ENCODE assay signal across 8 cellular contexts in genomic region chr16:352547-353403, GRCh38. TPM values are rescaled to one million over a fixed set of nuclear protein-coding genes. Genes with fewer than 3 reads are reported as not detected.
DNase-seq lines count a peak whose midpoint lies in the region; ATAC-seq and TF ChIP-seq lines count a peak whose summit lies in the region.

AXIN1 (minus strand) TSS chr16:352723; CDS start chr16:347025, 5,698 bp downstream.

- intact Hi-C loops in esophagus muscularis mucosa (cut with DNase I) = loop anchor here (1.0 to 5.0 kb wide), 2 partner anchors 18 to 125 kb away; partner anchors contain the start of genes LUC7L and MRPL28

- no peaks in the 10 kb centered on the region for H3K9me2 ChIP-seq in Karpas-422 (replicated peaks; ENCODE audit: insufficient read depth, low read length)

- TF ChIP-seq POLR2A in Peyer's patch (IDR thresholded peaks at IDR 0.05) = peak; percentile 61 to 64
- TF ChIP-seq POLR2A in esophagus muscularis mucosa (IDR thresholded peaks at IDR 0.05; ENCODE audit: low read depth) = no peak

- peak; percentile 44 for ATAC-seq in GM21619 (IDR thresholded peaks at IDR 0.05; ENCODE audit: unreplicated experiment)

- peaks cover 40% of the 10 kb centered on the region for H3K79me2 ChIP-seq in Karpas-422 (ENCODE audit: low read length)

- H3K4me1 ChIP-seq in Karpas-422 (ENCODE audit: low read length) (peaks cover 33% of the 10 kb centered on the region), Peyer's patch (peaks cover 0 to 23% (median 13%) of the 10 kb centered on the region in 4 donors), esophagus muscularis mucosa (peaks cover 8 to 34% (median 27%) of the 10 kb centered on the region in 4 donors), muscle layer of duodenum (ENCODE audit: control insufficient read depth in 1 of 2, insufficient read depth in 2 of 2, low read length in 2 of 2) (peaks cover 0 to 5% of the 10 kb centered on the region in 2 donors)

- H3K4me3 ChIP-seq in Karpas-422 (ENCODE audit: low read length) (peak within 1 kb of the TSS; percentile 93), Peyer's patch (peak within 1 kb of the TSS; percentile 59 to 93 (median 86)), esophagus muscularis mucosa (peak within 1 kb of the TSS; percentile 78 to 94 (median 80)), muscle layer of duodenum (ENCODE audit: low read depth in 1 of 2, low read length in 2 of 2) (peak within 1 kb of the TSS; percentile 39 to 68)

- 3% methylated on average over 55 of the region's 113 CpGs for WGBS in esophagus muscularis mucosa

- H4K20me1 ChIP-seq in Karpas-422 (ENCODE audit: insufficient read depth, low read depth, low read length) = 0 out of 2 replicates have a peak, but pooled peaks cover 3% of the 10 kb centered on the region

- DNase-seq in DMS114 treated with DMSO at 0.1 percent for 48 hours (lab: John Stamatoyannopoulos, UW; ENCODE audit: unreplicated experiment) (peak; percentile 88), Karpas-422 (peak; percentile 100), Peyer's patch (peak; percentile 100), esophagus muscularis mucosa (ENCODE audit: extremely low spot score) (peak; percentile 100)
- peak; percentile 100 for DNase-seq in activated T-cell treated with anti-CD3 and anti-CD28 coated beads, Interleukin-2, amount 50 U/mL, for 48 hours
- DNase-seq in stimulated activated CD8-positive, alpha-beta memory T cell treated with anti-CD3 and anti-CD28 coated beads, Interleukin-7, amount 100 ng/mL, for 24 hours (ENCODE audit: low read depth) = peak; percentile 100

- H3K9me3 ChIP-seq in Karpas-422 (ENCODE audit: low read length) (no peaks in the 10 kb centered on the region), Peyer's patch (no peaks in the 10 kb centered on the region), esophagus muscularis mucosa (no peaks in the 10 kb centered on the region), muscle layer of duodenum (ENCODE audit: control insufficient read depth in 1 of 2, low read length in 2 of 2) (no peaks in the 10 kb centered on the region)

- peak within 1 kb of the TSS; percentile 76 for H3K4me2 ChIP-seq in Karpas-422 (ENCODE audit: low read depth, low read length, poor library complexity, severe bottlenecking)

- no peak for TF ChIP-seq EP300 in esophagus muscularis mucosa (IDR thresholded peaks at IDR 0.05)

- H3K27me3 ChIP-seq in Karpas-422 (ENCODE audit: low read length) (no peaks in the 10 kb centered on the region), Peyer's patch (no peaks in the 10 kb centered on the region), esophagus muscularis mucosa (no peaks in the 10 kb centered on the region), muscle layer of duodenum (ENCODE audit: low read depth, low read length) (no peaks in the 10 kb centered on the region)

- H3K9ac ChIP-seq in Karpas-422 (ENCODE audit: low read length) = peak within 1 kb of the TSS; percentile 88

- peak; percentile 60 to 84 (median 74) for TF ChIP-seq CTCF in Peyer's patch (IDR thresholded peaks at IDR 0.05)
- peak; percentile 46 to 79 (median 63) for TF ChIP-seq CTCF in esophagus muscularis mucosa (IDR thresholded peaks at IDR 0.05)

- peaks cover 7% of the 10 kb centered on the region; the same call in 1 of the 2 replicates for H3K36me3 ChIP-seq in Karpas-422 (ENCODE audit: insufficient read depth, low read length)
- H3K36me3 ChIP-seq in Peyer's patch = no peaks in the 10 kb centered on the region
- H3K36me3 ChIP-seq in esophagus muscularis mucosa = no peaks in the 10 kb centered on the region
- H3K36me3 ChIP-seq in muscle layer of duodenum (ENCODE audit: control insufficient read depth in 1 of 2, insufficient read depth in 2 of 2, low read length in 2 of 2) = peaks cover 0 to under 1% of the 10 kb centered on the region in 2 donors

- peak within 1 kb of the TSS; percentile 73 for H2AFZ ChIP-seq in Karpas-422 (ENCODE audit: low read length)

- H3K27ac ChIP-seq in Karpas-422 (ENCODE audit: low read length) (peak within 1 kb of the TSS; percentile 22; the same call in 1 of the 2 replicates), Peyer's patch (peak within 1 kb of the TSS; percentile 71 to 90 (median 79)), esophagus muscularis mucosa (replicated peaks in 1 of 4) (peak within 1 kb of the TSS; percentile 71 to 86 (median 81)), muscle layer of duodenum (ENCODE audit: low read length) (no peak within 1 kb of the TSS)

RNA-seq across cellular contexts. Expression of gene AXIN1, which starts in this region (rescaled TPM):
- 14.6 and 46.4 TPM in 2 replicates for total RNA-seq in Karpas-422 (2014; rRNA removed; shearing (Covaris generic); ENCODE audit: low replicate concordance)
- total RNA-seq in Peyer's patch (10 to 100 TPM; 31.4 to 47.2 (median 37.3) TPM), esophagus muscularis mucosa (10 to 100 TPM; 24.1 to 56.2 (median 44.1) TPM)
